In genomic region chr3:115804200-115804599, GRCh38 we compare ENCODE assay signal across 1 cellular context.
TF ChIP-seq lines count a peak whose summit lies in the region.

No MANE protein-coding gene starts in this region.

TF ChIP-seq in GM23338, 12 proteins besides CTCF, POLR2A, EP300 and RAD21 (continued from another document):
- no peak for TF ChIP-seq ZNF462 (CRISPR knock-in tag; IDR thresholded peaks at IDR 0.05)
- TF ChIP-seq STAT1 (IDR thresholded peaks at IDR 0.05; ENCODE audit: unreplicated experiment): no peak
- no peak for TF ChIP-seq EZH2phosphoT487 (IDR thresholded peaks at IDR 0.05; ENCODE audit: unreplicated experiment)
- no peak for TF ChIP-seq POLR2AphosphoS5 (IDR thresholded peaks at IDR 0.05; ENCODE audit: low read depth)
- TF ChIP-seq JUNB (IDR thresholded peaks at IDR 0.05; ENCODE audit: unreplicated experiment): no peak
- no peak for TF ChIP-seq CREB1 (CRISPR knock-in tag; IDR thresholded peaks at IDR 0.05; ENCODE audit: low read depth)
- TF ChIP-seq ZNF114 (CRISPR knock-in tag; IDR thresholded peaks at IDR 0.05): no peak
- no peak for TF ChIP-seq ETS1 (IDR thresholded peaks at IDR 0.05)
- TF ChIP-seq ZNF331 (CRISPR knock-in tag; IDR thresholded peaks at IDR 0.05; ENCODE audit: low read depth): no peak
TF ChIP-seq in GM23338: peak in this region for 0.
